ENCODE assay signal across 28 cellular contexts in genomic region chr3:155211940-155212339, GRCh38.
"Had no signal": no experiment of that assay in that cellular context is flagged by ENCODE, and none has a peak within 500 bp of the region (broad histone marks: within the 10 kb centered on the region; RNA-seq: fewer than 3 reads in every experiment).

No MANE protein-coding gene starts in this region.

- H3K4me2 ChIP-seq: smooth muscle cell had no signal

- H3K9me3 Mint-ChIP-seq: effector memory CD8-positive, alpha-beta T cell had no signal

- H3K9me3 ChIP-seq: esophagus squamous epithelium, lower lobe of right lung, neutrophil, pancreas, right atrium auricular region, stomach, thyroid gland, vagina had no signal

- DNase-seq: effector memory CD8-positive, alpha-beta T cell; erythroblast; esophagus squamous epithelium; foreskin melanocyte; glutamatergic neuron; heart right ventricle; hippocampal formation; left cardiac atrium; left ventricle myocardium superior; lower lobe of right lung; naive B cell; pancreas; stimulated activated CD4-positive, alpha-beta T cell treated with anti-CD3 and anti-CD28 coated beads, Interleukin-12 subunit alpha, Interleukin-12 subunit beta, amount 100 ng/mL, for 4 hours; stimulated activated CD4-positive, alpha-beta T cell treated with anti-CD3 and anti-CD28 coated beads, Interleukin-1b, Interleukin-23, amount 100 ng/mL, for 48 hours; stimulated activated CD4-positive, alpha-beta T cell treated with anti-CD3 and anti-CD28 coated beads, Interleukin-4, amount 100 ng/mL, for 1 hour; stimulated activated CD8-positive, alpha-beta memory T cell treated with anti-CD3 and anti-CD28 coated beads, Interleukin-4, amount 100 ng/mL, for 48 hours; stimulated activated naive CD4-positive, alpha-beta T cell treated with Interleukin-2 at 50 U/mL for 16 hours; stomach; thyroid gland; trophoblast cell had no signal

- H3K4me1 ChIP-seq: esophagus squamous epithelium, heart right ventricle, lower lobe of right lung, pancreas, right atrium auricular region, stomach, vagina had no signal

- ATAC-seq: effector memory CD8-positive, alpha-beta T cell; heart right ventricle; left cardiac atrium; left ventricle myocardium superior; lower lobe of right lung; natural killer cell treated with Interleukin-12 subunit alpha and Interleukin-12 subunit beta and Interleukin-15 and Interleukin-18, amount 100 ng/mL, for 72 hours; pancreas; sciatic nerve had no signal

- H3K27me3 Mint-ChIP-seq: effector memory CD8-positive, alpha-beta T cell; naive B cell; natural killer cell treated with Interleukin-12 subunit alpha and Interleukin-12 subunit beta and Interleukin-15 and Interleukin-18, amount 100 ng/mL, for 72 hours had no signal

- H3K36me3 ChIP-seq: esophagus squamous epithelium, heart right ventricle, lower lobe of right lung, neutrophil, pancreas, right atrium auricular region, stomach, thyroid gland, vagina had no signal

- H3K27ac ChIP-seq: coronary artery, esophagus squamous epithelium, heart right ventricle, lower lobe of right lung, neutrophil, pancreas, right atrium auricular region, stomach, thyroid gland, vagina had no signal

- H3K4me3 ChIP-seq: coronary artery, esophagus squamous epithelium, heart right ventricle, lower lobe of right lung, pancreas, right atrium auricular region, smooth muscle cell, stomach, thyroid gland, vagina had no signal

- H3K27ac Mint-ChIP-seq: effector memory CD8-positive, alpha-beta T cell; natural killer cell treated with Interleukin-12 subunit alpha and Interleukin-12 subunit beta and Interleukin-15 and Interleukin-18, amount 100 ng/mL, for 72 hours had no signal

- H3K4me3 Mint-ChIP-seq: effector memory CD8-positive, alpha-beta T cell; naive B cell; natural killer cell treated with Interleukin-12 subunit alpha and Interleukin-12 subunit beta and Interleukin-15 and Interleukin-18, amount 100 ng/mL, for 72 hours; neural crest cell had no signal

- H3K36me3 Mint-ChIP-seq: naive B cell; natural killer cell treated with Interleukin-12 subunit alpha and Interleukin-12 subunit beta and Interleukin-15 and Interleukin-18, amount 100 ng/mL, for 72 hours had no signal

- H3K4me1 Mint-ChIP-seq: neural crest cell had no signal

- H3K27me3 ChIP-seq: esophagus squamous epithelium, heart right ventricle, neutrophil, pancreas, right atrium auricular region, stomach, thyroid gland, vagina had no signal
